Comparison of ENCODE assay signal across 16 cellular contexts in the genomic region with DNA sequence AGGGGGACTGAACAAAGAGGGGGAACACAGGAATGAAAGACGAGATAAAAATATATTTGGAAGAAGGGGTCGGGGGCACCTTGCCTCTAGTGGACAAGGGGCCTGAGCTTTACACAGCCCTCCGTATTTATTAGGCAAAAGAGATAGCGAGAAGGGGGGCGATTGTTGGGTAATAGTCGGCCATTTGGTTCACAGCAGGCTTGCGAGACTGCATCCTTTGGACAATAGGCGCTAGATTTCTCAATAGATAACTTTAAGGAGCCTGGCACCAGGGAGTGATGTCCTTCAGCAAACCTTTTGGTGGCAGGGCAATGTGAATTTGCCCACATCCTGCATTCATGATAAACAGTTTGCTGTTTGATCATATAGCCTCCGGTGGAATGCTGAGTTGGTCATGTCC. TPM values are rescaled to one million over a fixed set of nuclear protein-coding genes. Genes with fewer than 3 reads are reported as not detected.
DNase-seq lines count a peak whose midpoint lies in the region; ATAC-seq, FAIRE-seq and TF ChIP-seq lines count a peak whose summit lies in the region.
"Had no signal": no experiment of that assay in that cellular context is flagged by ENCODE, and none has a peak within 500 bp of the region (broad histone marks: within the 10 kb centered on the region; RNA-seq: fewer than 3 reads in every experiment).

No MANE protein-coding gene starts in this region.

- peaks cover 10 to 16% of the 10 kb centered on the region in 2 experiments; a peak in 4 of 5 replicates for H3K4me1 ChIP-seq in K562 (replicated peaks in 1 of 2; ENCODE audit: control insufficient read depth in 2 of 2, insufficient read depth in 2 of 2, low read length in 2 of 2)

- no peaks in the 10 kb centered on the region for H3K9me1 ChIP-seq in K562 (ENCODE audit: control insufficient read depth, insufficient read depth, low read length)

- POLR2A ChIA-PET in K562 (lab: Yijun Ruan, JAX): no interaction called here

- H3K27me3 Mint-ChIP-seq in activated naive CD4-positive, alpha-beta T cell treated with anti-CD3 and anti-CD28 coated beads, Interleukin-2, amount 50 U/mL, for 24 hours: no peaks in the 10 kb centered on the region
- H3K27me3 Mint-ChIP-seq in effector memory CD8-positive, alpha-beta T cell: no peaks in the 10 kb centered on the region
- H3K27me3 Mint-ChIP-seq: IgD-negative memory B cell had no signal

- no peak for TF ChIP-seq CTCF in K562 (IDR thresholded peaks at IDR 0.05 in 2 of 3, conservative IDR thresholded peaks at IDR 0.05 in 1 of 3; ENCODE audit: insufficient read depth in 2 of 3, low read depth in 1 of 3, low read length in 3 of 3)

- CTCF ChIA-PET in K562 (lab: Yijun Ruan, JAX; ENCODE audit: low intra/inter-chr PET ratio): no interaction called here

- H4K20me1 ChIP-seq in K562 (replicated peaks; ENCODE audit: control insufficient read depth, insufficient read depth, low read length): no peaks in the 10 kb centered on the region
- H4K20me1 ChIP-seq: BLaER1 had no signal

- H3K9me3 ChIP-seq in K562 (replicated peaks; ENCODE audit: control insufficient read depth, insufficient read depth, low read depth, low read length): no peaks in the 10 kb centered on the region

- WGBS in K562 (ENCODE audit: insufficient coverage, low coverage, missing lambda C conversion rate): 77% methylated on average over 7 of the region's 9 CpGs

- no peak for FAIRE-seq in K562 (lab: Jason Lieb, UNC)

- no peak overlapping the region for H3K4me2 ChIP-seq in K562 (ENCODE audit: insufficient read depth, low read length)
- H3K4me2 ChIP-seq: BLaER1 had no signal

- TF ChIP-seq EP300 in K562 (IDR thresholded peaks at IDR 0.05; ENCODE audit: low read length): no peak

- no peak for DNase-seq in activated naive CD4-positive, alpha-beta T cell treated with anti-CD3 and anti-CD28 coated beads, Interleukin-2, amount 50 U/mL, for 72 hours (ENCODE audit: low spot score in 2 of 2)
- peak; percentile 6 for DNase-seq in M059J (ENCODE audit: low read depth)
- DNase-seq in K562 (ENCODE audit: extremely low read depth in 1 of 4, low spot score in 3 of 4): no peak
- DNase-seq in effector memory CD8-positive, alpha-beta T cell: no peak
- DNase-seq in COR-L47 (lab: John Stamatoyannopoulos, UW): no peak
- DNase-seq in DMS 273 (lab: John Stamatoyannopoulos, UW; ENCODE audit: unreplicated experiment): no peak
- DNase-seq: 8988T, AML-193, Calu3, DMS79, GF-D8, H7 had no signal

- H3K36me3 ChIP-seq in K562 (ENCODE audit: control insufficient read depth, insufficient read depth, low read length): peaks cover 3% of the 10 kb centered on the region; the same call in 1 of the 3 replicates

- no peak for TF ChIP-seq POLR2A in K562 (conservative IDR thresholded peaks at IDR 0.05)

- H2AFZ ChIP-seq in K562 (ENCODE audit: low read depth, low read length): no peak overlapping the region

- no peak for ATAC-seq in activated naive CD4-positive, alpha-beta T cell treated with anti-CD3 and anti-CD28 coated beads, Interleukin-2, amount 50 U/mL, for 72 hours
- no peak for ATAC-seq in K562
- ATAC-seq in effector memory CD8-positive, alpha-beta T cell (replicated peaks): no peak

- no peak overlapping the region for H3K27ac Mint-ChIP-seq in activated naive CD4-positive, alpha-beta T cell treated with anti-CD3 and anti-CD28 coated beads, Interleukin-2, amount 50 U/mL, for 24 hours
- H3K27ac Mint-ChIP-seq in activated naive CD4-positive, alpha-beta T cell treated with anti-CD3 and anti-CD28 coated beads, Interleukin-2, amount 50 U/mL, for 72 hours: peak overlapping the region in 1 of 2 donors; percentile 28
- H3K27ac Mint-ChIP-seq in effector memory CD8-positive, alpha-beta T cell: peak overlapping the region in 1 of 2 donors; percentile 42

- H3K27me3 ChIP-seq in K562 (ENCODE audit: control insufficient read depth in 2 of 2, insufficient read depth in 2 of 2, low read length in 2 of 2): no peaks in the 10 kb centered on the region
- H3K27me3 ChIP-seq: BLaER1 had no signal

- peaks cover 5% of the 10 kb centered on the region for H3K9me3 Mint-ChIP-seq in activated naive CD4-positive, alpha-beta T cell treated with anti-CD3 and anti-CD28 coated beads, Interleukin-2, amount 50 U/mL, for 24 hours
- peaks cover 0 to 18% of the 10 kb centered on the region in 2 donors for H3K9me3 Mint-ChIP-seq in activated naive CD4-positive, alpha-beta T cell treated with anti-CD3 and anti-CD28 coated beads, Interleukin-2, amount 50 U/mL, for 72 hours
- H3K9me3 Mint-ChIP-seq in effector memory CD8-positive, alpha-beta T cell: peaks cover 0 to 1% of the 10 kb centered on the region in 2 donors

- TF ChIP-seq RAD21 in K562 (CRISPR knock-in tag; conservative IDR thresholded peaks at IDR 0.05 in 1 of 2, IDR thresholded peaks at IDR 0.05 in 1 of 2): no peak

- no peak overlapping the region for H3K27ac ChIP-seq in K562 (ENCODE audit: extremely low read depth, low read depth, low read length)
- H3K27ac ChIP-seq: BLaER1 had no signal

- intact Hi-C loops in K562 (cut with micrococcal nuclease): no loop called here

- peak overlapping the region; percentile 0 for H3K4me3 Mint-ChIP-seq in activated naive CD4-positive, alpha-beta T cell treated with anti-CD3 and anti-CD28 coated beads, Interleukin-2, amount 50 U/mL, for 24 hours
- H3K4me3 Mint-ChIP-seq in effector memory CD8-positive, alpha-beta T cell: no peak overlapping the region

- H3K36me3 Mint-ChIP-seq in activated naive CD4-positive, alpha-beta T cell treated with anti-CD3 and anti-CD28 coated beads, Interleukin-2, amount 50 U/mL, for 24 hours: peaks cover 6% of the 10 kb centered on the region
- peaks cover 31 to 53% of the 10 kb centered on the region in 2 donors for H3K36me3 Mint-ChIP-seq in activated naive CD4-positive, alpha-beta T cell treated with anti-CD3 and anti-CD28 coated beads, Interleukin-2, amount 50 U/mL, for 72 hours
- H3K36me3 Mint-ChIP-seq in effector memory CD8-positive, alpha-beta T cell (ENCODE audit: insufficient read depth): peaks cover 18% of the 10 kb centered on the region

- no TSS peak for BruUV-seq in K562 (replicated peaks; lab: Mats Ljungman, UMichigan)

- H3K9ac ChIP-seq in K562 (ENCODE audit: insufficient read depth in 1 of 2, low read depth in 2 of 2, low read length in 2 of 2): no peak overlapping the region
- H3K9ac ChIP-seq: BLaER1 had no signal

- peaks cover 36% of the 10 kb centered on the region for H3K79me2 ChIP-seq in K562 (ENCODE audit: control insufficient read depth, insufficient read depth, low read length)

- H3K4me1 Mint-ChIP-seq in activated naive CD4-positive, alpha-beta T cell treated with anti-CD3 and anti-CD28 coated beads, Interleukin-2, amount 50 U/mL, for 24 hours: peaks cover 17% of the 10 kb centered on the region
- H3K4me1 Mint-ChIP-seq in effector memory CD8-positive, alpha-beta T cell (ENCODE audit: low read depth in 2 of 2): peaks cover 12 to 20% of the 10 kb centered on the region in 2 donors

- in situ Hi-C loops in K562 (cut with MboI): no loop called here

- H3K4me3 ChIP-seq in K562: no peak overlapping the region
- H3K4me3 ChIP-seq: BLaER1 had no signal

TF ChIP-seq in K562, 482 proteins besides CTCF, POLR2A, EP300 and RAD21 (continues in another document):
- TF ChIP-seq GTF2A2 (tag; IDR thresholded peaks at IDR 0.05) (no peak), SP2 (IDR thresholded peaks at IDR 0.05; ENCODE audit: extremely low read depth, low read depth, low read length, poor library complexity, severe bottlenecking) (no peak)

RNA-seq across cellular contexts. Expression of a gene that starts 3.0 kb away (rescaled TPM):
- total RNA-seq in activated naive CD4-positive, alpha-beta T cell treated with anti-CD3 and anti-CD28 coated beads, Interleukin-2, amount 50 U/mL, for 72 hours: 1 to 10 TPM; 6.6 to 9.5 TPM
- total RNA-seq in M059J (2014; rRNA removed; shearing (Covaris generic)): 13.3 and 13.5 TPM in 2 replicates
- total RNA-seq in K562 (2011; cell fraction: chromatin; rRNA removed; ENCODE audit: low replicate concordance): 5.0 and 11.2 TPM in 2 replicates
- total RNA-seq in K562 (2011; cell fraction: nucleolus; rRNA removed): 4.0 and 5.0 TPM in 2 replicates
- total RNA-seq in K562 (2011; cell fraction: nucleoplasm; rRNA removed): 7.5 and 10.3 TPM in 2 replicates
- total RNA-seq in K562 (2014; rRNA removed): 5.4 TPM in 2 replicates
- total RNA-seq in K562 (2014; rRNA removed; fragmentation: Illumina TruSeq; extraction: Trizol): 6.9 and 7.9 TPM in 2 replicates
- total RNA-seq in K562 (2015; rRNA removed; fragmentation: Illumina TruSeq; extraction: Trizol): 5.7 and 6.3 TPM in 2 replicates
- 5.7 and 6.0 TPM in 2 replicates for total RNA-seq in K562 (2021)
- polyA plus RNA-seq in K562 (2011; rRNA removed): 7.1 and 8.2 TPM in 2 replicates
- polyA plus RNA-seq in K562 (2011; cell fraction: cytosol; rRNA removed): 3.5 and 6.0 TPM in 2 replicates
- 2.1 and 3.2 TPM in 2 replicates for polyA plus RNA-seq in K562 (2011; cell fraction: nucleus; rRNA removed)
- polyA plus RNA-seq in K562 (2012): 4.0 and 4.6 TPM in 2 replicates
- 7.3 and 8.4 TPM in 2 replicates for polyA plus RNA-seq in K562 (2014; fragmentation: Illumina TruSeq; extraction: Trizol)
- 1 to 10 TPM; 6.9 to 7.9 TPM for polyA plus RNA-seq in K562 (2014; fragmentation: Nextera tagmentation; extraction: Ambion mirVana)
- 5.4 and 7.5 TPM in 2 replicates for polyA plus RNA-seq in K562 (2014; rRNA removed)
- polyA minus RNA-seq in K562 (2011; rRNA and poly(A)+ RNA removed): 7.7 and 8.1 TPM in 2 replicates
- 2.6 and 3.9 TPM in 2 replicates for polyA minus RNA-seq in K562 (2011; cell fraction: cytosol; rRNA and poly(A)+ RNA removed)
- 2.0 and 3.4 TPM in 2 replicates for polyA minus RNA-seq in K562 (2011; cell fraction: nucleus; rRNA and poly(A)+ RNA removed)

RNA-seq across cellular contexts. Expression of a gene that starts 41.4 kb away (rescaled TPM):
- 1 to 10 TPM; 3.2 to 5.5 TPM for total RNA-seq in activated naive CD4-positive, alpha-beta T cell treated with anti-CD3 and anti-CD28 coated beads, Interleukin-2, amount 50 U/mL, for 72 hours
- total RNA-seq in M059J (2014; rRNA removed; shearing (Covaris generic)): 5.1 and 9.6 TPM in 2 replicates
- 0.49 TPM in 1 of 2 replicates, not detected in the other for total RNA-seq in K562 (2011; cell fraction: chromatin; rRNA removed; ENCODE audit: low replicate concordance)
- total RNA-seq in K562 (2011; cell fraction: nucleolus; rRNA removed): 0.26 and 0.33 TPM in 2 replicates
- total RNA-seq in K562 (2011; cell fraction: nucleoplasm; rRNA removed): 0.23 TPM in 1 of 2 replicates, not detected in the other
- total RNA-seq in K562 (2014; rRNA removed) (not detected in 2 replicates), K562 (2014; rRNA removed; fragmentation: Illumina TruSeq; extraction: Trizol) (not detected in 2 replicates), K562 (2015; rRNA removed; fragmentation: Illumina TruSeq; extraction: Trizol) (0.15 and 0.22 TPM in 2 replicates), K562 (2021) (0.04 and 0.11 TPM in 2 replicates)
- polyA plus RNA-seq in K562 (2011; rRNA removed) (0.03 and 0.06 TPM in 2 replicates), K562 (2014; fragmentation: Illumina TruSeq; extraction: Trizol) (0.03 TPM in 1 of 2 replicates, not detected in the other), K562 (2014; fragmentation: Nextera tagmentation; extraction: Ambion mirVana) (not detected), K562 (2014; rRNA removed) (not detected in 2 replicates)
- 0.01 TPM in 2 replicates for polyA plus RNA-seq in K562 (2011; cell fraction: cytosol; rRNA removed)
- 0.17 and 0.22 TPM in 2 replicates for polyA plus RNA-seq in K562 (2011; cell fraction: nucleus; rRNA removed)
- 0.05 and 0.10 TPM in 2 replicates for polyA plus RNA-seq in K562 (2012)
- polyA minus RNA-seq in K562 (2011; rRNA and poly(A)+ RNA removed): 0.21 TPM in 1 of 2 replicates, not detected in the other
- not detected in 2 replicates for polyA minus RNA-seq in K562 (2011; cell fraction: cytosol; rRNA and poly(A)+ RNA removed)
- polyA minus RNA-seq in K562 (2011; cell fraction: nucleus; rRNA and poly(A)+ RNA removed): under 0.01 and 0.44 TPM in 2 replicates
- total RNA-seq: HT-29 had no signal
